In genomic region chr19:3064011-3064330, GRCh38 we compare ENCODE assay signal across 15 cellular contexts. TPM values are rescaled to one million over a fixed set of nuclear protein-coding genes. Genes with fewer than 3 reads are reported as not detected.
A peak's percentile ranks its signal among the peaks of the same experiment; 100 is the strongest.
DNase-seq lines count a peak whose midpoint lies in the region; ATAC-seq and TF ChIP-seq lines count a peak whose summit lies in the region.
"Had no signal": no experiment of that assay in that cellular context is flagged by ENCODE, and none has a peak within 500 bp of the region (broad histone marks: within the 10 kb centered on the region; RNA-seq: fewer than 3 reads in every experiment).

No MANE protein-coding gene starts in this region.

- TF ChIP-seq CTCF in thyroid gland (IDR thresholded peaks at IDR 0.05): no peak
- TF ChIP-seq CTCF in lower lobe of right lung (IDR thresholded peaks at IDR 0.05): no peak

- H3K36me3 Mint-ChIP-seq in activated naive CD8-positive, alpha-beta T cell: no peaks in the 10 kb centered on the region
- peaks cover 12% of the 10 kb centered on the region for H3K36me3 Mint-ChIP-seq in activated naive CD8-positive, alpha-beta T cell treated with anti-CD3 and anti-CD28 coated beads for 36 hours
- H3K36me3 Mint-ChIP-seq in T-cell (peaks cover 11% of the 10 kb centered on the region), memory B cell (peaks cover 4% of the 10 kb centered on the region)

- H3K27ac Mint-ChIP-seq in activated naive CD8-positive, alpha-beta T cell: peak overlapping the region; percentile 50
- no peak overlapping the region for H3K27ac Mint-ChIP-seq in activated naive CD8-positive, alpha-beta T cell treated with anti-CD3 and anti-CD28 coated beads for 36 hours
- H3K27ac Mint-ChIP-seq in T-cell (peak overlapping the region; percentile 97 to 98), memory B cell (peak overlapping the region; percentile 17)
- H3K27ac Mint-ChIP-seq: nephron progenitor cell had no signal

- peaks cover 26 to 52% of the 10 kb centered on the region in 2 donors for H3K4me1 ChIP-seq in thyroid gland
- H3K4me1 ChIP-seq in lower lobe of right lung: peaks cover 40% of the 10 kb centered on the region

- H3K4me3 ChIP-seq in thyroid gland (replicated peaks in 1 of 3): no peak overlapping the region
- H3K4me3 ChIP-seq in lower lobe of right lung: no peak overlapping the region
- H3K4me3 ChIP-seq: lung had no signal

- H3K9me3 ChIP-seq in thyroid gland (no peaks in the 10 kb centered on the region), lower lobe of right lung (no peaks in the 10 kb centered on the region)

- H3K4me1 Mint-ChIP-seq in activated naive CD8-positive, alpha-beta T cell (ENCODE audit: low read depth): peaks cover 22% of the 10 kb centered on the region
- H3K4me1 Mint-ChIP-seq in activated naive CD8-positive, alpha-beta T cell treated with anti-CD3 and anti-CD28 coated beads for 36 hours: peaks cover 20% of the 10 kb centered on the region
- peaks cover 17 to 39% (median 19%) of the 10 kb centered on the region in 3 donors for H3K4me1 Mint-ChIP-seq in T-cell
- peaks cover 22% of the 10 kb centered on the region for H3K4me1 Mint-ChIP-seq in memory B cell

- POLR2A ChIA-PET in T-cell (lab: Charles Lee): no interaction called here

- CTCF ChIA-PET in T-cell (lab: Charles Lee): interaction anchor here in 1 of 2 donors (1.2 kb wide), 1 partner anchor 113 kb away, joined by 4 read pairs; no protein-coding TSS in a partner anchor

- 89 to 94% methylated on average over 7 of the region's 7 CpGs for WGBS in thyroid gland, 2 donors

- H3K27ac ChIP-seq in thyroid gland: peak overlapping the region in 2 of 3 donors; percentile 97 to 98
- H3K27ac ChIP-seq in lower lobe of right lung: no peak overlapping the region

- H3K9me3 Mint-ChIP-seq in activated naive CD8-positive, alpha-beta T cell (ENCODE audit: low read depth): no peaks in the 10 kb centered on the region
- H3K9me3 Mint-ChIP-seq in activated naive CD8-positive, alpha-beta T cell treated with anti-CD3 and anti-CD28 coated beads for 36 hours: no peaks in the 10 kb centered on the region
- H3K9me3 Mint-ChIP-seq in T-cell: no peaks in the 10 kb centered on the region
- no peaks in the 10 kb centered on the region for H3K9me3 Mint-ChIP-seq in memory B cell
- H3K9me3 Mint-ChIP-seq: nephron progenitor cell had no signal

- no peaks in the 10 kb centered on the region for H3K27me3 Mint-ChIP-seq in activated naive CD8-positive, alpha-beta T cell
- no peaks in the 10 kb centered on the region for H3K27me3 Mint-ChIP-seq in activated naive CD8-positive, alpha-beta T cell treated with anti-CD3 and anti-CD28 coated beads for 36 hours
- H3K27me3 Mint-ChIP-seq in T-cell: no peaks in the 10 kb centered on the region
- H3K27me3 Mint-ChIP-seq in memory B cell: no peaks in the 10 kb centered on the region

- no peak for DNase-seq in activated naive CD8-positive, alpha-beta T cell treated with anti-CD3 and anti-CD28 coated beads for 36 hours
- no peak for DNase-seq in T-cell
- no peak for DNase-seq in memory B cell (ENCODE audit: low spot score in 2 of 2)
- DNase-seq in thyroid gland: peak in 1 of 2 donors; percentile 53
- no peak for DNase-seq in NCI-H446 (lab: John Stamatoyannopoulos, UW)
- no peak for DNase-seq in lower lobe of right lung
- DNase-seq: aorta; NCI-H1092; NCI-H2107; nephron progenitor cell; stimulated activated CD4-positive, alpha-beta T cell treated with anti-CD3 and anti-CD28 coated beads, Interleukin-15, amount 100 ng/mL, for 24 hours; substantia nigra had no signal

- ATAC-seq in T-cell (replicated peaks in 1 of 4) (no peak), memory B cell (ENCODE audit: low read depth) (no peak), lower lobe of right lung (no peak), GM19452 (IDR thresholded peaks at IDR 0.05; ENCODE audit: unreplicated experiment) (no peak)

- H3K4me3 Mint-ChIP-seq in activated naive CD8-positive, alpha-beta T cell: peak overlapping the region; percentile 89
- H3K4me3 Mint-ChIP-seq in activated naive CD8-positive, alpha-beta T cell treated with anti-CD3 and anti-CD28 coated beads for 36 hours: no peak overlapping the region
- peak overlapping the region; percentile 80 to 92 (median 81) for H3K4me3 Mint-ChIP-seq in T-cell
- peak overlapping the region; percentile 17 for H3K4me3 Mint-ChIP-seq in memory B cell

- intact Hi-C loops in thyroid gland (cut with DNase I): no loop called here
- intact Hi-C loops in lower lobe of right lung (cut with DNase I): no loop called here

- H3K36me3 ChIP-seq in thyroid gland (peaks cover 8 to 11% of the 10 kb centered on the region in 2 donors), lower lobe of right lung (peaks cover 11% of the 10 kb centered on the region)

- no peak for TF ChIP-seq POLR2A in thyroid gland (IDR thresholded peaks at IDR 0.05)

- no peaks in the 10 kb centered on the region for H3K27me3 ChIP-seq in thyroid gland
- no peaks in the 10 kb centered on the region for H3K27me3 ChIP-seq in lower lobe of right lung (ENCODE audit: low read depth)

RNA-seq across cellular contexts. Expression of gene TLE5, which starts 1.7 kb away (rescaled TPM):
- 100 to 1,000 TPM; 221 to 222 TPM for total RNA-seq in activated naive CD8-positive, alpha-beta T cell treated with anti-CD3 and anti-CD28 coated beads for 36 hours
- total RNA-seq in T-cell: 1,000 to 10,000 TPM in 3 of 5 donors, 100 to 1,000 TPM in 2; 777 to 1,202 (median 1,047) TPM
- total RNA-seq in thyroid gland: 100 to 1,000 TPM; 398 to 892 (median 498) TPM
- 413 TPM for total RNA-seq in lower lobe of right lung

RNA-seq across cellular contexts. Expression of gene GNA11, which starts 30.2 kb away (rescaled TPM):
- total RNA-seq in activated naive CD8-positive, alpha-beta T cell treated with anti-CD3 and anti-CD28 coated beads for 36 hours: 1 to 10 TPM; 4.5 to 4.6 TPM
- 1 to 10 TPM; 2.3 to 6.3 (median 4.0) TPM for total RNA-seq in T-cell
- total RNA-seq in thyroid gland: 10 to 100 TPM; 49.9 to 69.6 (median 63.8) TPM
- total RNA-seq in lower lobe of right lung: 60.6 TPM

RNA-seq across cellular contexts. Expression of gene TLE2, which starts 34.9 kb away (rescaled TPM):
- total RNA-seq in activated naive CD8-positive, alpha-beta T cell treated with anti-CD3 and anti-CD28 coated beads for 36 hours: 1 to 10 TPM; 1.4 to 2.3 TPM
- total RNA-seq in T-cell (10 to 100 TPM; 16.7 to 29.7 (median 21.5) TPM), thyroid gland (100 to 1,000 TPM in 1 of 4 donors, 10 to 100 TPM in 3; 81.3 to 114 (median 90.3) TPM), lower lobe of right lung (42.7 TPM)

Comparison
In these comparisons a context has a peak if more than half of its experiments do, and no peak if none do; other contexts are left out.
1. RNA of gene TLE2, which starts 34.9 kb away (total RNA-seq): 81.3 to 114 TPM in thyroid gland, 42.7 TPM in lower lobe of right lung (single experiment) and 16.7 to 29.7 TPM in T-cell; 1.4 to 2.3 TPM in activated naive CD8-positive, alpha-beta T cell treated with anti-CD3 and anti-CD28 coated beads for 36 hours; every median in the first group is over 4 times any median in the second.